ENCODE assay signal across 8 cellular contexts in the genomic region with DNA sequence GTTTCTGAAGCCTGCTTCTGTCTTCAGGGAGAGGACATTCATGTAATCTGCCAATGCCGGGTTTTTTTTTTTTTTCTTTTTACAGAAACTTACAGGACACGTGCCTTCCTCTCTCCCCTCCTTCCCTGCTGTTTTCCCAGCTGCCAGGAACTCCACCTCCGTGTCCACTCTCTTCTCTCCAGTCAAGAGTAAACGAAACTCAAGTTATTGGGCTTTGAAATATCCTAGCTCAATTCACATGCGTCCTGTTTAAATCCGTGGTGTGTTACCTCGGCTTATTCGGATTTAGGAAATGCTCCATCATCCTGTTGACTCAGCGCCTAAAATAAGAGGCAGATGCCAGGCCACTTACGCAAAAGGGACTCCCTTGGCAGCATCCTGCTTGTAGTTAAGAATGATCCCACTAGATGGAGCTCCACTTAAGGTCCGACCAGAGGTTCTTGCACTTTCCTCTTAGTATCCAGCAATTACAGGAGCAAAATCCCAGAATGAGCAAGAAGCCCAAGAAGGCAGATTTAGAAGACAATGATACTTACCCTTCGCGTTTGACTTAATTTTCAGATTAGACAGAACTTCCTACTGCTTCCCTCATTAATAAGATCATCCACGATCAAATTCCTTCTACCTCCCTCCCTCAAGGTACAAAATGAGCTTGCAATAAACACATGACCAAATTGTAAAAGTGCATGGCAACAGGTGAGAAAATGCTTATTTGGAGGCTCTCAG.
DNase-seq lines count a peak whose midpoint lies in the region; ATAC-seq and TF ChIP-seq lines count a peak whose summit lies in the region.

No MANE protein-coding gene starts in this region.

- H3K27ac ChIP-seq in HUES48 (ENCODE audit: low read depth, low read length) = peak overlapping the region; percentile 21
- no peak overlapping the region for H3K27ac ChIP-seq in endodermal cell (ENCODE audit: low read depth, low read length)
- peak overlapping the region; percentile 84 to 86 for H3K27ac ChIP-seq in lung (ENCODE audit: low read depth in 1 of 2, low read length in 1 of 2)

- peaks cover 4% of the 10 kb centered on the region for H3K27me3 Mint-ChIP-seq in activated CD4-positive, alpha-beta T cell treated with anti-CD3 and anti-CD28 coated beads for 36 hours
- H3K27me3 Mint-ChIP-seq in endodermal cell (ENCODE audit: insufficient read depth) = peaks cover 7% of the 10 kb centered on the region

- H3K9ac ChIP-seq in HUES48 (ENCODE audit: low read depth, low read length) (no peak overlapping the region), endodermal cell (ENCODE audit: extremely low read depth, low read length, poor library complexity, severe bottlenecking) (no peak overlapping the region)

- WGBS in endodermal cell (ENCODE audit: insufficient coverage in 1 of 2, insufficient read length in 1 of 2), 2 experiments = 2 to 7% methylated on average over 11 to 14 of the region's 14 CpGs
- WGBS in lung, 2 donors = 6 to 11% methylated on average over 14 of the region's 14 CpGs

- H3K9me3 Mint-ChIP-seq in activated CD4-positive, alpha-beta T cell treated with anti-CD3 and anti-CD28 coated beads for 36 hours (ENCODE audit: low read depth) = peaks cover 7% of the 10 kb centered on the region
- peaks cover 5% of the 10 kb centered on the region for H3K9me3 Mint-ChIP-seq in endodermal cell

- intact Hi-C loops in activated CD4-positive, alpha-beta T cell treated with anti-CD3 and anti-CD28 coated beads for 36 hours (cut with DNase I, micrococcal nuclease) = loop anchor here (1.0 to 5.0 kb wide), 3 partner anchors 142 to 557 kb away; no protein-coding TSS in a partner anchor

- H3K4me1 Mint-ChIP-seq in activated CD4-positive, alpha-beta T cell treated with anti-CD3 and anti-CD28 coated beads for 36 hours = peaks cover 31% of the 10 kb centered on the region
- peaks cover 17% of the 10 kb centered on the region for H3K4me1 Mint-ChIP-seq in endodermal cell

- peak; percentile 50 for ATAC-seq in activated CD4-positive, alpha-beta T cell treated with anti-CD3 and anti-CD28 coated beads for 36 hours
- ATAC-seq in lung (ENCODE audit: insufficient read depth, low FRiP score) = peak; percentile 87

- H3K36me3 ChIP-seq in HUES48 (ENCODE audit: control insufficient read depth, insufficient read depth, low read length) = no peaks in the 10 kb centered on the region
- H3K36me3 ChIP-seq in endodermal cell (ENCODE audit: control insufficient read depth, insufficient read depth, low read length) = no peaks in the 10 kb centered on the region
- H3K36me3 ChIP-seq in lung (ENCODE audit: control insufficient read depth in 2 of 2, insufficient read depth in 2 of 2, low read length in 2 of 2) = no peaks in the 10 kb centered on the region

- POLR2A ChIA-PET in activated CD4-positive, alpha-beta T cell treated with anti-CD3 and anti-CD28 coated beads for 36 hours (lab: Charles Lee) = interaction anchor here (0.6 to 1.2 kb wide), 2 partner anchors 19 to 170 kb away, joined by 3 read pairs; no protein-coding TSS in a partner anchor

- DNase-seq in activated CD4-positive, alpha-beta T cell treated with anti-CD3 and anti-CD28 coated beads for 36 hours = peak; percentile 75
- DNase-seq in activated CD4-positive, alpha-beta T cell treated with anti-CD3 and anti-CD28 coated beads for 1 hour = no peak
- peak; percentile 85 to 94 for DNase-seq in NOMO-1 (lab: John Stamatoyannopoulos, UW; ENCODE audit: unreplicated experiment in 2 of 2)
- DNase-seq in activated CD8-positive, alpha-beta memory T cell treated with anti-CD3 and anti-CD28 coated beads for 48 hours (ENCODE audit: low read depth in 2 of 3, low spot score in 2 of 3) = peak in 2 of 3 experiments; percentile 6 to 31
- peak; percentile 90 for DNase-seq in endodermal cell
- DNase-seq in lung (ENCODE audit: low spot score) = peak; percentile 83
- DNase-seq in stimulated activated CD4-positive, alpha-beta T cell treated with anti-CD3 and anti-CD28 coated beads, TNF-alpha, amount 100 ng/mL, for 48 hours (ENCODE audit: low read depth in 3 of 3) = peak; percentile 25 to 47 (median 45)

- H3K36me3 Mint-ChIP-seq in activated CD4-positive, alpha-beta T cell treated with anti-CD3 and anti-CD28 coated beads for 36 hours (ENCODE audit: low read depth) = peaks cover 2% of the 10 kb centered on the region
- H3K36me3 Mint-ChIP-seq in endodermal cell (ENCODE audit: low read depth) = no peaks in the 10 kb centered on the region

- H3K4me1 ChIP-seq in HUES48 (ENCODE audit: control insufficient read depth, insufficient read depth, low read length) (peaks cover 4% of the 10 kb centered on the region; the same call in 1 of the 2 replicates), endodermal cell (ENCODE audit: control insufficient read depth, insufficient read depth, low read length) (no peaks in the 10 kb centered on the region), lung (ENCODE audit: control insufficient read depth in 2 of 2, insufficient read depth in 2 of 2, low read length in 2 of 2) (no peaks in the 10 kb centered on the region)

- CTCF ChIA-PET in activated CD4-positive, alpha-beta T cell treated with anti-CD3 and anti-CD28 coated beads for 36 hours (lab: Charles Lee) = interaction anchor here (0.5 to 2.0 kb wide), 33 partner anchors 8 to 555 kb away, joined by 3 to 21 read pairs (median 4); partner anchors contain the start of genes PIGN, RELCH, TNFRSF11A and ZCCHC2

- no peak overlapping the region for H3K4me3 Mint-ChIP-seq in activated CD4-positive, alpha-beta T cell treated with anti-CD3 and anti-CD28 coated beads for 36 hours
- H3K4me3 Mint-ChIP-seq in endodermal cell = peak overlapping the region; percentile 47

- H3K9me3 ChIP-seq in HUES48 (ENCODE audit: control insufficient read depth, insufficient read depth, low read length) = no peaks in the 10 kb centered on the region
- H3K9me3 ChIP-seq in endodermal cell (ENCODE audit: control insufficient read depth, low read length) = peaks cover 9% of the 10 kb centered on the region
- H3K9me3 ChIP-seq in lung (ENCODE audit: control insufficient read depth in 2 of 2, insufficient read depth in 1 of 2, low read length in 1 of 2) = no peaks in the 10 kb centered on the region

- H3K27me3 ChIP-seq in HUES48 (ENCODE audit: control insufficient read depth, insufficient read depth, low read length) (no peaks in the 10 kb centered on the region), endodermal cell (ENCODE audit: control insufficient read depth, insufficient read depth, low read length, poor library complexity, severe bottlenecking) (no peaks in the 10 kb centered on the region), lung (ENCODE audit: control insufficient read depth, insufficient read depth) (no peaks in the 10 kb centered on the region)

- H3K27ac Mint-ChIP-seq in activated CD4-positive, alpha-beta T cell treated with anti-CD3 and anti-CD28 coated beads for 36 hours = peak overlapping the region; percentile 81
- H3K27ac Mint-ChIP-seq in endodermal cell = no peak overlapping the region

- peak; percentile 88 for TF ChIP-seq CTCF in endodermal cell (conservative IDR thresholded peaks at IDR 0.05)
- peak; percentile 85 for TF ChIP-seq CTCF in lung (IDR thresholded peaks at IDR 0.05; ENCODE audit: control extremely low read depth, extremely low read depth)

- peak overlapping the region; percentile 58 for H3K4me3 ChIP-seq in HUES48 (ENCODE audit: low read depth, low read length)
- peak overlapping the region; percentile 70 for H3K4me3 ChIP-seq in endodermal cell (ENCODE audit: low read length)
- no peak overlapping the region for H3K4me3 ChIP-seq in lung
